In genomic region chr20:31738729-31739549, GRCh38 we compare ENCODE assay signal across 1 cellular context.
TF ChIP-seq lines count a peak whose summit lies in the region.

TPX2 (plus strand) TSS chr20:31739290; CDS start chr20:31757477, 18,187 bp downstream.

TF ChIP-seq in HepG2, 621 proteins besides CTCF, POLR2A, EP300 and RAD21 (continued from another document and continues in another):
- TF ChIP-seq ZC3H4 (CRISPR knock-in tag; IDR thresholded peaks at IDR 0.05; ENCODE audit: borderline replicate concordance) (peak; percentile 50; the same call in 1 of the 2 replicates), BCL3 (CRISPR knock-in tag; IDR thresholded peaks at IDR 0.05) (peak; percentile 78; the same call in 1 of the 2 replicates), ZNF121 (CRISPR knock-in tag; IDR thresholded peaks at IDR 0.05) (0 out of 2 replicates have a peak, but pooled peaks have one; percentile 45), ZNF501 (CRISPR knock-in tag; IDR thresholded peaks at IDR 0.05) (peak; percentile 98), MIER2 (CRISPR knock-in tag; IDR thresholded peaks at IDR 0.05) (no peak; the same call in 1 of the 2 replicates), HNRNPUL1 (IDR thresholded peaks at IDR 0.05; ENCODE audit: low read depth, low read length) (no peak), CBX1 (IDR thresholded peaks at IDR 0.05; ENCODE audit: low read depth) (peak; percentile 80), ZNF660 (CRISPR knock-in tag; IDR thresholded peaks at IDR 0.05; ENCODE audit: borderline replicate concordance, low read depth) (no peak), REXO4 (CRISPR knock-in tag; IDR thresholded peaks at IDR 0.05; ENCODE audit: borderline replicate concordance) (peak; percentile 93; the same call in 1 of the 2 replicates), ZNF3 (CRISPR knock-in tag; IDR thresholded peaks at IDR 0.05) (0 out of 2 replicates have a peak, but pooled peaks have one; percentile 18), ZNF761 (CRISPR knock-in tag; conservative IDR thresholded peaks at IDR 0.05) (peak; percentile 60; the same call in 1 of the 2 replicates), ZNF691 (CRISPR knock-in tag; IDR thresholded peaks at IDR 0.05; ENCODE audit: borderline replicate concordance, low read depth) (peak; percentile 69; the same call in 1 of the 2 replicates), U2AF1 (optimal IDR thresholded peaks at IDR 0.05; ENCODE audit: low read depth, low read length) (peak; percentile 91), LBX2 (CRISPR knock-in tag; IDR thresholded peaks at IDR 0.05; ENCODE audit: borderline replicate concordance) (peak; percentile 92; the same call in 1 of the 2 replicates), ZKSCAN5 (CRISPR knock-in tag; IDR thresholded peaks at IDR 0.05) (no peak), ZFP37 (CRISPR knock-in tag; IDR thresholded peaks at IDR 0.05; ENCODE audit: borderline replicate concordance) (peak; percentile 38; the same call in 1 of the 2 replicates), DR1 (CRISPR knock-in tag; IDR thresholded peaks at IDR 0.05) (0 out of 2 replicates have a peak, but pooled peaks have one; percentile 68), ZBTB7B (CRISPR knock-in tag; IDR thresholded peaks at IDR 0.05) (peak; percentile 85), RBM22 (optimal IDR thresholded peaks at IDR 0.05; ENCODE audit: low read length) (no peak), ZFP36L2 (CRISPR knock-in tag; IDR thresholded peaks at IDR 0.05) (0 out of 2 replicates have a peak, but pooled peaks have one; percentile 51), ZNF343 (CRISPR knock-in tag; IDR thresholded peaks at IDR 0.05) (no peak), ZNF350 (CRISPR knock-in tag; IDR thresholded peaks at IDR 0.05; ENCODE audit: borderline replicate concordance, low read depth) (peak; percentile 85; the same call in 1 of the 2 replicates), ZNF530 (CRISPR knock-in tag; IDR thresholded peaks at IDR 0.05; ENCODE audit: low read depth) (no peak; the same call in 1 of the 2 replicates), ZFYVE20 (CRISPR knock-in tag; IDR thresholded peaks at IDR 0.05; ENCODE audit: borderline replicate concordance, low read depth) (peak; percentile 88; the same call in 1 of the 2 replicates), ZNF7 (CRISPR knock-in tag; IDR thresholded peaks at IDR 0.05) (peak; percentile 3; the same call in 1 of the 2 replicates), XBP1 (CRISPR knock-in tag; IDR thresholded peaks at IDR 0.05) (peak; percentile 26; the same call in 1 of the 2 replicates), ETS1 (CRISPR knock-in tag; IDR thresholded peaks at IDR 0.05) (peak; percentile 77; the same call in 1 of the 2 replicates), RFX1 (IDR thresholded peaks at IDR 0.05) (no peak), RFX5 (IDR thresholded peaks at IDR 0.05; ENCODE audit: low read depth, low read length) (peak; percentile 65; the same call in 1 of the 2 replicates), HMG20A (CRISPR knock-in tag; IDR thresholded peaks at IDR 0.05; ENCODE audit: borderline replicate concordance) (0 out of 2 replicates have a peak, but pooled peaks have one; percentile 7), KAT7 (CRISPR knock-in tag; IDR thresholded peaks at IDR 0.05; ENCODE audit: borderline replicate concordance) (peak; percentile 82; the same call in 1 of the 2 replicates), CREB3 (CRISPR knock-in tag; IDR thresholded peaks at IDR 0.05) (peak; percentile 85; the same call in 1 of the 2 replicates), KMT2B (CRISPR knock-in tag; IDR thresholded peaks at IDR 0.05) (peak; percentile 94), ZSCAN31 (CRISPR knock-in tag; IDR thresholded peaks at IDR 0.05; ENCODE audit: low read depth) (peak; percentile 98), FOXA1 (IDR thresholded peaks at IDR 0.05) (no peak), FOXA1 (CRISPR knock-in tag; IDR thresholded peaks at IDR 0.05) (no peak; the same call in 1 of the 2 replicates), ZNF839 (CRISPR knock-in tag; IDR thresholded peaks at IDR 0.05; ENCODE audit: borderline replicate concordance) (no peak), NR2F6 (IDR thresholded peaks at IDR 0.05) (0 out of 2 replicates have a peak, but pooled peaks have one; percentile 29), NR2F6 (CRISPR knock-in tag; IDR thresholded peaks at IDR 0.05) (peak; percentile 7; the same call in 1 of the 2 replicates), TBX3 (IDR thresholded peaks at IDR 0.05; ENCODE audit: borderline replicate concordance) (no peak), ZNF329 (CRISPR knock-in tag; IDR thresholded peaks at IDR 0.05; ENCODE audit: low read depth) (no peak), ZMAT3 (CRISPR knock-in tag; conservative IDR thresholded peaks at IDR 0.05) (peak; percentile 94), AGO1 (IDR thresholded peaks at IDR 0.05; ENCODE audit: low read depth, low read length, poor library complexity, severe bottlenecking) (peak; percentile 85), NFYB (CRISPR knock-in tag; IDR thresholded peaks at IDR 0.05) (peak; percentile 100), CERS6 (CRISPR knock-in tag; IDR thresholded peaks at IDR 0.05) (no peak), ZNF251 (CRISPR knock-in tag; IDR thresholded peaks at IDR 0.05) (no peak)
- TF ChIP-seq, protein P1, sequence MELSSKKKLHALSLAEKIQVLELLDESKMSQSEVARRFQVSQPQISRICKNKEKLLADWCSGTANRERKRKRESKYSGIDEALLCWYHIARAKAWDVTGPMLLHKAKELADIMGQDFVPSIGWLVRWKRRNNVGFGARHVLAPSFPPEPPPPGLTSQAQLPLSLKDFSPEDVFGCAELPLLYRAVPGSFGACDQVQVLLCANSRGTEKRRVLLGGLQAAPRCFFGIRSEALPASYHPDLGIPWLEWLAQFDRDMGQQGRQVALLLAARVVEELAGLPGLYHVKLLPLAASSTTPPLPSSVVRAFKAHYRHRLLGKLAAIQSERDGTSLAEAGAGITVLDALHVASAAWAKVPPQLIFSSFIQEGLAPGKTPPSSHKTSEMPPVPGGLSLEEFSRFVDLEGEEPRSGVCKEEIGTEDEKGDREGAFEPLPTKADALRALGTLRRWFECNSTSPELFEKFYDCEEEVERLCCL (CRISPR knock-in tag; IDR thresholded peaks at IDR 0.05; ENCODE audit: borderline replicate concordance), result no peak
- TF ChIP-seq, protein P2, sequence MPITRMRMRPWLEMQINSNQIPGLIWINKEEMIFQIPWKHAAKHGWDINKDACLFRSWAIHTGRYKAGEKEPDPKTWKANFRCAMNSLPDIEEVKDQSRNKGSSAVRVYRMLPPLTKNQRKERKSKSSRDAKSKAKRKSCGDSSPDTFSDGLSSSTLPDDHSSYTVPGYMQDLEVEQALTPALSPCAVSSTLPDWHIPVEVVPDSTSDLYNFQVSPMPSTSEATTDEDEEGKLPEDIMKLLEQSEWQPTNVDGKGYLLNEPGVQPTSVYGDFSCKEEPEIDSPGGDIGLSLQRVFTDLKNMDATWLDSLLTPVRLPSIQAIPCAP (CRISPR knock-in tag; IDR thresholded peaks at IDR 0.05; ENCODE audit: low read depth), result 0 out of 2 replicates have a peak, but pooled peaks have one; percentile 3
- TF ChIP-seq, protein P3, sequence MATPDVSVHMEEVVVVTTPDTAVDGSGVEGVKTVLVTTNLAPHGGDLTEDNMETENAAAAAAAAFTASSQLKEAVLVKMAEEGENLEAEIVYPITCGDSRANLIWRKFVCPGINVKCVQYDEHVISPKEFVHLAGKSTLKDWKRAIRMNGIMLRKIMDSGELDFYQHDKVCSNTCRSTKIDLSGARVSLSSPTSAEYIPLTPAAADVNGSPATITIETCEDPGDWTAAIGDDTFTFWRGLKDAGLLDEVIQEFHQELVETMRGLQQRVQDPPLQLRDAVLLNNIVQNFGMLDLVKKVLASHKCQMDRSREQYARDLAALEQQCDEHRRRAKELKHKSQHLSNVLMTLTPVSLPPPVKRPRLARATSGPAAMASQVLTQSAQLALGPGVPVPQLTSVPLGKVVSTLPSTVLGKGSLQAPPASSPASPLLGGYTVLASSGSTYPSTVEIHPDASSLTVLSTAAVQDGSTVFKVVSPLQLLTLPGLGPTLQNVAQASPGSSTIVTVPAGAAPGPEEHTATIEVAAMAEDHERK (CRISPR knock-in tag; IDR thresholded peaks at IDR 0.05; ENCODE audit: low read depth), result peak; percentile 52; the same call in 1 of the 2 replicates
- TF ChIP-seq, protein P4, sequence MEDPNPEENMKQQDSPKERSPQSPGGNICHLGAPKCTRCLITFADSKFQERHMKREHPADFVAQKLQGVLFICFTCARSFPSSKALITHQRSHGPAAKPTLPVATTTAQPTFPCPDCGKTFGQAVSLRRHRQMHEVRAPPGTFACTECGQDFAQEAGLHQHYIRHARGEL (CRISPR knock-in tag; IDR thresholded peaks at IDR 0.05), result 0 out of 2 replicates have a peak, but pooled peaks have one; percentile 44
- TF ChIP-seq, protein P5, sequence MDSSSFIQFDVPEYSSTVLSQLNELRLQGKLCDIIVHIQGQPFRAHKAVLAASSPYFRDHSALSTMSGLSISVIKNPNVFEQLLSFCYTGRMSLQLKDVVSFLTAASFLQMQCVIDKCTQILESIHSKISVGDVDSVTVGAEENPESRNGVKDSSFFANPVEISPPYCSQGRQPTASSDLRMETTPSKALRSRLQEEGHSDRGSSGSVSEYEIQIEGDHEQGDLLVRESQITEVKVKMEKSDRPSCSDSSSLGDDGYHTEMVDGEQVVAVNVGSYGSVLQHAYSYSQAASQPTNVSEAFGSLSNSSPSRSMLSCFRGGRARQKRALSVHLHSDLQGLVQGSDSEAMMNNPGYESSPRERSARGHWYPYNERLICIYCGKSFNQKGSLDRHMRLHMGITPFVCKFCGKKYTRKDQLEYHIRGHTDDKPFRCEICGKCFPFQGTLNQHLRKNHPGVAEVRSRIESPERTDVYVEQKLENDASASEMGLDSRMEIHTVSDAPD (CRISPR knock-in tag; IDR thresholded peaks at IDR 0.05), result peak; percentile 90
- TF ChIP-seq, protein P6, sequence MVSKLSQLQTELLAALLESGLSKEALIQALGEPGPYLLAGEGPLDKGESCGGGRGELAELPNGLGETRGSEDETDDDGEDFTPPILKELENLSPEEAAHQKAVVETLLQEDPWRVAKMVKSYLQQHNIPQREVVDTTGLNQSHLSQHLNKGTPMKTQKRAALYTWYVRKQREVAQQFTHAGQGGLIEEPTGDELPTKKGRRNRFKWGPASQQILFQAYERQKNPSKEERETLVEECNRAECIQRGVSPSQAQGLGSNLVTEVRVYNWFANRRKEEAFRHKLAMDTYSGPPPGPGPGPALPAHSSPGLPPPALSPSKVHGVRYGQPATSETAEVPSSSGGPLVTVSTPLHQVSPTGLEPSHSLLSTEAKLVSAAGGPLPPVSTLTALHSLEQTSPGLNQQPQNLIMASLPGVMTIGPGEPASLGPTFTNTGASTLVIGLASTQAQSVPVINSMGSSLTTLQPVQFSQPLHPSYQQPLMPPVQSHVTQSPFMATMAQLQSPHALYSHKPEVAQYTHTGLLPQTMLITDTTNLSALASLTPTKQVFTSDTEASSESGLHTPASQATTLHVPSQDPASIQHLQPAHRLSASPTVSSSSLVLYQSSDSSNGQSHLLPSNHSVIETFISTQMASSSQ (IDR thresholded peaks at IDR 0.05; ENCODE audit: low read depth), result no peak
- TF ChIP-seq, protein P6 (CRISPR knock-in tag; IDR thresholded peaks at IDR 0.05; ENCODE audit: borderline replicate concordance), result no peak
